2 cellular contexts compared by ENCODE assay signal in the genomic region with DNA sequence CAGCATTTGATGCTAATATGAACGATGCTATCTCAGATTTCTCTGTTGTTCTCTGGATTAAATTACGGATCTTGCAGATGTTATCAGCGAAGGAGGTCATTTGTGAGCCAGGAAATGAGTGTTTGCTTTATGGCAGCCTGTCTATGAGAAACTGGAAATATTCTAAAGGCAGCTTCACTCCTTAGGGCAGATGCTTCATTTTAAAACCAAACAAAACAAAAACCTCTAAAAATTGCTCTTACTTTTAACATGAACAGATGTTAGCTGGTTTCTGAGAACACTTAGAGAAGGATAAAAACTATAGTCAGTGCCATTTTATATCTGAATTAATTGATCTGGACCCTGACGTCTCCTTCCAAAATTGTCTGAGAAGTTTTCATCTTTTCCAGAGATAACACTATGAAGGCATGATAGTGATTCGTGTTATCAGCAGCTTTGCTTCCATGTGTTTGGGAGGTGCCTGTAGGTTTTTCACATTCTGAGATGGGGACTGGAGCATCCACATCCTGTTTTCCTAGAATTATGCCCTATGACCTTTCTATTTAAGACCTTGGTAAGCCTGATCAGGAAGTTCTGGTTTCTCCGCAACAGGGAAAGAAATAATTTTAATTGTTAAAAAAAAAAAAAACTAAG.
TF ChIP-seq lines count a peak whose summit lies in the region.

No MANE protein-coding gene starts in this region.

TF ChIP-seq in liver, 16 proteins besides CTCF, POLR2A, EP300 and RAD21:
- TF ChIP-seq FOXA2 (IDR thresholded peaks at IDR 0.05) (no peak), NR2F2 (IDR thresholded peaks at IDR 0.05) (peak; percentile 87)
TF ChIP-seq in liver: peak in this region for 1.

TF ChIP-seq in HepG2, 621 proteins besides CTCF, POLR2A, EP300 and RAD21:
- TF ChIP-seq, protein P1, sequence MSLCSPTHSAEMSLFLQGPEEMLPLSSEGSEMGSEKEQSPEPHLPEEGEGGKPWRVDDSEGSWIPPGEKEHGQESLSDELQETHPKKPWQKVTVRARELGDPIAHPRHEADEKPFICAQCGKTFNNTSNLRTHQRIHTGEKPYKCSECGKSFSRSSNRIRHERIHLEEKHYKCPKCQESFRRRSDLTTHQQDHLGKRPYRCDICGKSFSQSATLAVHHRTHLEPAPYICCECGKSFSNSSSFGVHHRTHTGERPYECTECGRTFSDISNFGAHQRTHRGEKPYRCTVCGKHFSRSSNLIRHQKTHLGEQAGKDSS (CRISPR knock-in tag; IDR thresholded peaks at IDR 0.05; ENCODE audit: borderline replicate concordance, low read depth): no peak
- no peak for TF ChIP-seq SMARCC2 (IDR thresholded peaks at IDR 0.05)
- no peak for TF ChIP-seq REXO4 (CRISPR knock-in tag; IDR thresholded peaks at IDR 0.05; ENCODE audit: borderline replicate concordance)
- TF ChIP-seq PHF5A (CRISPR knock-in tag; IDR thresholded peaks at IDR 0.05; ENCODE audit: low read depth, unreplicated experiment): no peak
- TF ChIP-seq, protein P2, sequence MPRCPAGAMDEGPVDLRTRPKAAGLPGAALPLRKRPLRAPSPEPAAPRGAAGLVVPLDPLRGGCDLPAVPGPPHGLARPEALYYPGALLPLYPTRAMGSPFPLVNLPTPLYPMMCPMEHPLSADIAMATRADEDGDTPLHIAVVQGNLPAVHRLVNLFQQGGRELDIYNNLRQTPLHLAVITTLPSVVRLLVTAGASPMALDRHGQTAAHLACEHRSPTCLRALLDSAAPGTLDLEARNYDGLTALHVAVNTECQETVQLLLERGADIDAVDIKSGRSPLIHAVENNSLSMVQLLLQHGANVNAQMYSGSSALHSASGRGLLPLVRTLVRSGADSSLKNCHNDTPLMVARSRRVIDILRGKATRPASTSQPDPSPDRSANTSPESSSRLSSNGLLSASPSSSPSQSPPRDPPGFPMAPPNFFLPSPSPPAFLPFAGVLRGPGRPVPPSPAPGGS (CRISPR knock-in tag; IDR thresholded peaks at IDR 0.05): no peak
- TF ChIP-seq STAT5B (CRISPR knock-in tag; IDR thresholded peaks at IDR 0.05): no peak
- no peak for TF ChIP-seq YY1 (IDR thresholded peaks at IDR 0.05; ENCODE audit: insufficient read depth, insufficient replicate concordance, low read depth, low read length)
- TF ChIP-seq NFATC3 (CRISPR knock-in tag; IDR thresholded peaks at IDR 0.05): no peak
- TF ChIP-seq CCAR2 (optimal IDR thresholded peaks at IDR 0.05; ENCODE audit: low read depth, low read length): no peak
- TF ChIP-seq PRPF4 (IDR thresholded peaks at IDR 0.05; ENCODE audit: low read depth, low read length, poor library complexity, severe bottlenecking): no peak
- TF ChIP-seq, protein P3, sequence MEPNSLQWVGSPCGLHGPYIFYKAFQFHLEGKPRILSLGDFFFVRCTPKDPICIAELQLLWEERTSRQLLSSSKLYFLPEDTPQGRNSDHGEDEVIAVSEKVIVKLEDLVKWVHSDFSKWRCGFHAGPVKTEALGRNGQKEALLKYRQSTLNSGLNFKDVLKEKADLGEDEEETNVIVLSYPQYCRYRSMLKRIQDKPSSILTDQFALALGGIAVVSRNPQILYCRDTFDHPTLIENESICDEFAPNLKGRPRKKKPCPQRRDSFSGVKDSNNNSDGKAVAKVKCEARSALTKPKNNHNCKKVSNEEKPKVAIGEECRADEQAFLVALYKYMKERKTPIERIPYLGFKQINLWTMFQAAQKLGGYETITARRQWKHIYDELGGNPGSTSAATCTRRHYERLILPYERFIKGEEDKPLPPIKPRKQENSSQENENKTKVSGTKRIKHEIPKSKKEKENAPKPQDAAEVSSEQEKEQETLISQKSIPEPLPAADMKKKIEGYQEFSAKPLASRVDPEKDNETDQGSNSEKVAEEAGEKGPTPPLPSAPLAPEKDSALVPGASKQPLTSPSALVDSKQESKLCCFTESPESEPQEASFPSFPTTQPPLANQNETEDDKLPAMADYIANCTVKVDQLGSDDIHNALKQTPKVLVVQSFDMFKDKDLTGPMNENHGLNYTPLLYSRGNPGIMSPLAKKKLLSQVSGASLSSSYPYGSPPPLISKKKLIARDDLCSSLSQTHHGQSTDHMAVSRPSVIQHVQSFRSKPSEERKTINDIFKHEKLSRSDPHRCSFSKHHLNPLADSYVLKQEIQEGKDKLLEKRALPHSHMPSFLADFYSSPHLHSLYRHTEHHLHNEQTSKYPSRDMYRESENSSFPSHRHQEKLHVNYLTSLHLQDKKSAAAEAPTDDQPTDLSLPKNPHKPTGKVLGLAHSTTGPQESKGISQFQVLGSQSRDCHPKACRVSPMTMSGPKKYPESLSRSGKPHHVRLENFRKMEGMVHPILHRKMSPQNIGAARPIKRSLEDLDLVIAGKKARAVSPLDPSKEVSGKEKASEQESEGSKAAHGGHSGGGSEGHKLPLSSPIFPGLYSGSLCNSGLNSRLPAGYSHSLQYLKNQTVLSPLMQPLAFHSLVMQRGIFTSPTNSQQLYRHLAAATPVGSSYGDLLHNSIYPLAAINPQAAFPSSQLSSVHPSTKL (CRISPR knock-in tag; IDR thresholded peaks at IDR 0.05): no peak
- no peak for TF ChIP-seq NFE2 (CRISPR knock-in tag; IDR thresholded peaks at IDR 0.05)
- TF ChIP-seq POGZ (CRISPR knock-in tag; IDR thresholded peaks at IDR 0.05): no peak
- TF ChIP-seq, protein P4, sequence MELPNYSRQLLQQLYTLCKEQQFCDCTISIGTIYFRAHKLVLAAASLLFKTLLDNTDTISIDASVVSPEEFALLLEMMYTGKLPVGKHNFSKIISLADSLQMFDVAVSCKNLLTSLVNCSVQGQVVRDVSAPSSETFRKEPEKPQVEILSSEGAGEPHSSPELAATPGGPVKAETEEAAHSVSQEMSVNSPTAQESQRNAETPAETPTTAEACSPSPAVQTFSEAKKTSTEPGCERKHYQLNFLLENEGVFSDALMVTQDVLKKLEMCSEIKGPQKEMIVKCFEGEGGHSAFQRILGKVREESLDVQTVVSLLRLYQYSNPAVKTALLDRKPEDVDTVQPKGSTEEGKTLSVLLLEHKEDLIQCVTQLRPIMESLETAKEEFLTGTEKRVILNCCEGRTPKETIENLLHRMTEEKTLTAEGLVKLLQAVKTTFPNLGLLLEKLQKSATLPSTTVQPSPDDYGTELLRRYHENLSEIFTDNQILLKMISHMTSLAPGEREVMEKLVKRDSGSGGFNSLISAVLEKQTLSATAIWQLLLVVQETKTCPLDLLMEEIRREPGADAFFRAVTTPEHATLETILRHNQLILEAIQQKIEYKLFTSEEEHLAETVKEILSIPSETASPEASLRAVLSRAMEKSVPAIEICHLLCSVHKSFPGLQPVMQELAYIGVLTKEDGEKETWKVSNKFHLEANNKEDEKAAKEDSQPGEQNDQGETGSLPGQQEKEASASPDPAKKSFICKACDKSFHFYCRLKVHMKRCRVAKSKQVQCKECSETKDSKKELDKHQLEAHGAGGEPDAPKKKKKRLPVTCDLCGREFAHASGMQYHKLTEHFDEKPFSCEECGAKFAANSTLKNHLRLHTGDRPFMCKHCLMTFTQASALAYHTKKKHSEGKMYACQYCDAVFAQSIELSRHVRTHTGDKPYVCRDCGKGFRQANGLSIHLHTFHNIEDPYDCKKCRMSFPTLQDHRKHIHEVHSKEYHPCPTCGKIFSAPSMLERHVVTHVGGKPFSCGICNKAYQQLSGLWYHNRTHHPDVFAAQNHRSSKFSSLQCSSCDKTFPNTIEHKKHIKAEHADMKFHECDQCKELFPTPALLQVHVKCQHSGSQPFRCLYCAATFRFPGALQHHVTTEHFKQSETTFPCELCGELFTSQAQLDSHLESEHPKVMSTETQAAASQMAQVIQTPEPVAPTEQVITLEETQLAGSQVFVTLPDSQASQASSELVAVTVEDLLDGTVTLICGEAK (IDR thresholded peaks at IDR 0.05): no peak
- TF ChIP-seq, protein P4 (CRISPR knock-in tag; IDR thresholded peaks at IDR 0.05): no peak
- TF ChIP-seq SP5 (CRISPR knock-in tag; IDR thresholded peaks at IDR 0.05; ENCODE audit: borderline replicate concordance, low read depth): no peak
